ENCODE assay signal across 31 cellular contexts in the genomic region with DNA sequence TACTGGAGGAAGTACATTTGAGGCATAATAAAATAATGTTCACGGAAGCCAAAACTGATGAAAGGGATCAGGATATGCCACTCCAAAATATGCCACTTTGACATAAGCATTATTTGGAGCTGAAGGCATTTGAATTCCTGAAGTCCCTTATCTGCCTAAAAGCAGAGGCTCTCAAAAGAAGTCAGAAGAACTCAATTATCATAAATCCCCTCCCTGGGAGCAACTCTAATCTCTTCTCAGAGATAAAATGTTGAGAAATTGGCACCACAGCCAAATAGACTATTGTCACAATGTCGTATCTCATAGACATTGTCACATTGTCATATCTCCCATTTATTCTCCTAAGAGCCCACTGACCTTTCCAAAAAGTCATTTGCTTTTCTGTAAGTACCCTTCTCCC.
"Had no signal": no experiment of that assay in that cellular context is flagged by ENCODE, and none has a peak within 500 bp of the region (broad histone marks: within the 10 kb centered on the region; RNA-seq: fewer than 3 reads in every experiment).

No MANE protein-coding gene starts in this region.

- H3K36me3 Mint-ChIP-seq: immature natural killer cell; mesothelial cell of epicardium; naive thymus-derived CD4-positive, alpha-beta T cell; natural killer cell treated with Interleukin-12 subunit alpha and Interleukin-12 subunit beta and Interleukin-15 and Interleukin-18, amount 100 ng/mL, for 72 hours; stimulated activated naive B cell treated with anti-CD40 and anti-IgM and Interleukin-4, amounts not matched to agents 10 μg/mL and 1 μg/mL and 100 μg/mL, for 72 hours had no signal

- H3K4me3 Mint-ChIP-seq: immature natural killer cell; mesothelial cell of epicardium; naive thymus-derived CD4-positive, alpha-beta T cell; natural killer cell treated with Interleukin-12 subunit alpha and Interleukin-12 subunit beta and Interleukin-15 and Interleukin-18, amount 100 ng/mL, for 72 hours; neural crest cell; stimulated activated naive B cell treated with anti-CD40 and anti-IgM and Interleukin-4, amounts not matched to agents 10 μg/mL and 1 μg/mL and 100 μg/mL, for 72 hours had no signal

- H3K4me1 ChIP-seq: left lung, lower lobe of right lung, pancreas, prostate gland, stomach, testis, thyroid gland, transverse colon, upper lobe of left lung, vagina had no signal

- H3K9me3 ChIP-seq: left lung, lower lobe of right lung, pancreas, prostate gland, stomach, testis, thyroid gland, transverse colon, vagina had no signal

- H3K27ac Mint-ChIP-seq: immature natural killer cell; mesothelial cell of epicardium; naive thymus-derived CD4-positive, alpha-beta T cell; natural killer cell treated with Interleukin-12 subunit alpha and Interleukin-12 subunit beta and Interleukin-15 and Interleukin-18, amount 100 ng/mL, for 72 hours; stimulated activated naive B cell treated with anti-CD40 and anti-IgM and Interleukin-4, amounts not matched to agents 10 μg/mL and 1 μg/mL and 100 μg/mL, for 72 hours had no signal

- H3K4me3 ChIP-seq: left lung, lower lobe of right lung, pancreas, prostate gland, skin epidermis, stomach, testis, thyroid gland, transverse colon, upper lobe of left lung, vagina had no signal

- H3K27ac ChIP-seq: left lung, lower lobe of right lung, pancreas, prostate gland, skin epidermis, stomach, testis, thyroid gland, transverse colon, upper lobe of left lung, vagina had no signal

- H3K9me3 Mint-ChIP-seq: neural crest cell had no signal

- H3K4me1 Mint-ChIP-seq: immature natural killer cell; naive thymus-derived CD4-positive, alpha-beta T cell; neural crest cell; stimulated activated naive B cell treated with anti-CD40 and anti-IgM and Interleukin-4, amounts not matched to agents 10 μg/mL and 1 μg/mL and 100 μg/mL, for 72 hours had no signal

- H3K36me3 ChIP-seq: left lung, lower lobe of right lung, pancreas, prostate gland, stomach, thyroid gland, transverse colon, upper lobe of left lung, vagina had no signal

- H3K27me3 ChIP-seq: left lung, stomach, testis, thyroid gland, transverse colon, upper lobe of left lung, vagina had no signal

- DNase-seq: immature natural killer cell; kidney; left colon; left lung; lower lobe of right lung; mammary epithelial cell; mesenchymal stem cell; naive thymus-derived CD4-positive, alpha-beta T cell; nucleus accumbens; pancreas; posterior cingulate gyrus; retina; right cardiac atrium; stimulated activated CD4-positive, alpha-beta T cell treated with anti-CD3 and anti-CD28 coated beads, Interleukin-12 subunit alpha, Interleukin-12 subunit beta, amount 100 ng/mL, for 4 hours; stimulated activated CD4-positive, alpha-beta T cell treated with anti-CD3 and anti-CD28 coated beads, Interleukin-15, amount 100 ng/mL, for 24 hours; stimulated activated CD4-positive, alpha-beta T cell treated with anti-CD3 and anti-CD28 coated beads, Interleukin-2, amount 100 ng/mL, for 24 hours; stimulated activated CD4-positive, alpha-beta T cell treated with anti-CD3 and anti-CD28 coated beads, Interleukin-4, amount 100 ng/mL, for 1 hour; stimulated activated naive B cell treated with anti-CD40 and anti-IgM and Interleukin-4, amounts not matched to agents 10 μg/mL and 1 μg/mL and 100 μg/mL, for 72 hours; stimulated activated naive CD8-positive, alpha-beta T cell treated with anti-CD3 and anti-CD28 coated beads, Interleukin-15, Interleukin-2, amounts not matched to agents 100 U/mL and 50 U/mL, for 24 hours; stomach; testis; thyroid gland; transverse colon; upper lobe of left lung had no signal

- ATAC-seq: left colon; left lung; lower lobe of right lung; naive thymus-derived CD4-positive, alpha-beta T cell; natural killer cell treated with Interleukin-12 subunit alpha and Interleukin-12 subunit beta and Interleukin-15 and Interleukin-18, amount 100 ng/mL, for 72 hours; pancreas; right cardiac atrium; sciatic nerve; stimulated activated naive B cell treated with anti-CD40 and anti-IgM and Interleukin-4, amounts not matched to agents 10 μg/mL and 1 μg/mL and 100 μg/mL, for 72 hours; stimulated activated naive CD8-positive, alpha-beta T cell treated with anti-CD3 and anti-CD28 coated beads, Interleukin-15, Interleukin-2, amounts not matched to agents 100 U/mL and 50 U/mL, for 24 hours had no signal
